Comparison of ENCODE assay signal across 8 cellular contexts in genomic region chr2:120520929-120521912, GRCh38.
DNase-seq lines count a peak whose midpoint lies in the region; ATAC-seq, FAIRE-seq and TF ChIP-seq lines count a peak whose summit lies in the region.

No MANE protein-coding gene starts in this region.

- TF ChIP-seq EP300 in esophagus muscularis mucosa (IDR thresholded peaks at IDR 0.05) = no peak

- H3K36me3 ChIP-seq in esophagus muscularis mucosa (no peaks in the 10 kb centered on the region), osteoblast (ENCODE audit: insufficient read depth, low read length) (no peaks in the 10 kb centered on the region)

- intact Hi-C loops in esophagus muscularis mucosa (cut with DNase I) = no loop called here

- no peaks in the 10 kb centered on the region for H3K79me2 ChIP-seq in osteoblast (ENCODE audit: insufficient read depth, low read length)

- ATAC-seq in SK-N-SH treated with all-trans-retinoic acid at 6 μM for 48 hours = peak; percentile 79
- no peak for ATAC-seq in HG03095 (IDR thresholded peaks at IDR 0.05; ENCODE audit: unreplicated experiment)

- H3K4me1 ChIP-seq in esophagus muscularis mucosa (peaks cover 0 to 26% (median 2%) of the 10 kb centered on the region in 4 donors), osteoblast (ENCODE audit: insufficient read depth, low read length) (peaks cover 6% of the 10 kb centered on the region)

- no peaks in the 10 kb centered on the region for H4K20me1 ChIP-seq in osteoblast (ENCODE audit: insufficient read depth, low read length)

- FAIRE-seq in HTR-8/SVneo (lab: Jason Lieb, UNC) = peak; percentile 13

- H3K4me2 ChIP-seq in osteoblast (ENCODE audit: insufficient read depth, low read length) = no peak overlapping the region

- peak; percentile 28 to 60 (median 34) for TF ChIP-seq CTCF in esophagus muscularis mucosa (IDR thresholded peaks at IDR 0.05)
- TF ChIP-seq CTCF in osteoblast (IDR thresholded peaks at IDR 0.05; ENCODE audit: extremely low read depth, low read depth, low read length) = peak; percentile 94

- H2AFZ ChIP-seq in osteoblast (ENCODE audit: low read length) = no peak overlapping the region

- DNase-seq in NCI-H2081 (lab: John Stamatoyannopoulos, UW) (peak; percentile 36 to 42), NCI-H2081 treated with DMSO at 0.1 percent for 48 hours (lab: John Stamatoyannopoulos, UW) (no peak), HTR-8/SVneo (ENCODE audit: insufficient read length, low spot score) (peak; percentile 42), esophagus muscularis mucosa (ENCODE audit: extremely low spot score) (no peak), osteoblast (ENCODE audit: insufficient read length, low spot score, missing footprints) (peak; percentile 92), epidermal melanocyte (ENCODE audit: insufficient read length, low spot score) (no peak)

- TF ChIP-seq POLR2A in esophagus muscularis mucosa (IDR thresholded peaks at IDR 0.05; ENCODE audit: low read depth) = no peak

- 52% methylated on average over 12 of the region's 13 CpGs for WGBS in esophagus muscularis mucosa

- H3K9me3 ChIP-seq in esophagus muscularis mucosa (no peaks in the 10 kb centered on the region), osteoblast (ENCODE audit: low read depth, low read length) (no peaks in the 10 kb centered on the region)

- H3K4me3 ChIP-seq in esophagus muscularis mucosa = no peak overlapping the region
- no peak overlapping the region for H3K4me3 ChIP-seq in osteoblast (ENCODE audit: insufficient read depth, low read length)

- H3K27ac ChIP-seq in esophagus muscularis mucosa (replicated peaks in 1 of 4) = no peak overlapping the region
- H3K27ac ChIP-seq in osteoblast (ENCODE audit: low read depth, low read length) = no peak overlapping the region

- H3K27me3 ChIP-seq in esophagus muscularis mucosa (peaks cover 0 to 56% (median 0%) of the 10 kb centered on the region in 4 donors), osteoblast (ENCODE audit: insufficient read depth, low read length) (no peaks in the 10 kb centered on the region)

TF ChIP-seq in SK-N-SH treated with all-trans-retinoic acid at 6 μM for 48 hours, 23 proteins besides CTCF, POLR2A, EP300 and RAD21:
- TF ChIP-seq ZNF565 (CRISPR knock-in tag; conservative IDR thresholded peaks at IDR 0.05; ENCODE audit: low read depth) (no peak), CREB5 (CRISPR knock-in tag; IDR thresholded peaks at IDR 0.05; ENCODE audit: low read depth) (no peak), SNAI2 (CRISPR knock-in tag; IDR thresholded peaks at IDR 0.05) (no peak), POU6F1 (CRISPR knock-in tag; IDR thresholded peaks at IDR 0.05; ENCODE audit: borderline replicate concordance, low read depth) (no peak), TCF4 (CRISPR knock-in tag; IDR thresholded peaks at IDR 0.05; ENCODE audit: borderline replicate concordance) (no peak), ARNTL (CRISPR knock-in tag; IDR thresholded peaks at IDR 0.05; ENCODE audit: borderline replicate concordance, low read depth) (no peak), ESRRG (CRISPR knock-in tag; IDR thresholded peaks at IDR 0.05) (no peak), RARB (CRISPR knock-in tag; IDR thresholded peaks at IDR 0.05) (no peak), ZC3H10 (CRISPR knock-in tag; IDR thresholded peaks at IDR 0.05) (no peak), TOX (CRISPR knock-in tag; IDR thresholded peaks at IDR 0.05; ENCODE audit: borderline replicate concordance) (no peak)
TF ChIP-seq in SK-N-SH treated with all-trans-retinoic acid at 6 μM for 48 hours: peak in this region for 0.

Comparison
In these comparisons a context has a peak if more than half of its experiments do, and no peak if none do; other contexts are left out.
1. DNase-seq: peak in NCI-H2081 (2 of 2), HTR-8/SVneo (single experiment) and osteoblast (single experiment); none in NCI-H2081 treated with DMSO at 0.1 percent for 48 hours (single experiment), esophagus muscularis mucosa (single experiment) and epidermal melanocyte (single experiment).